14 cellular contexts compared by ENCODE assay signal in genomic region chr2:85319811-85320210, GRCh38. TPM values are rescaled to one million over a fixed set of nuclear protein-coding genes. Genes with fewer than 3 reads are reported as not detected.
DNase-seq lines count a peak whose midpoint lies in the region; ATAC-seq and TF ChIP-seq lines count a peak whose summit lies in the region.
"Had no signal": no experiment of that assay in that cellular context is flagged by ENCODE, and none has a peak within 500 bp of the region (broad histone marks: within the 10 kb centered on the region; RNA-seq: fewer than 3 reads in every experiment).

No MANE protein-coding gene starts in this region.

- peaks cover 70% of the 10 kb centered on the region for H3K4me1 Mint-ChIP-seq in activated naive CD4-positive, alpha-beta T cell treated with anti-CD3 and anti-CD28 coated beads for 36 hours (ENCODE audit: low read depth)
- H3K4me1 Mint-ChIP-seq in T-cell (peaks cover 72 to 77% (median 74%) of the 10 kb centered on the region in 3 donors), neural progenitor cell (peaks cover 1% of the 10 kb centered on the region)
- H3K4me1 Mint-ChIP-seq in stimulated activated naive CD8-positive, alpha-beta T cell treated with anti-CD3 and anti-CD28 coated beads, Interleukin-15, amount 100 ng/mL, for 72 hours: peaks cover 75% of the 10 kb centered on the region

- no peaks in the 10 kb centered on the region for H3F3A ChIP-seq in neural progenitor cell (ENCODE audit: low read depth)

- peaks cover 67% of the 10 kb centered on the region for H3K36me3 Mint-ChIP-seq in activated naive CD4-positive, alpha-beta T cell treated with anti-CD3 and anti-CD28 coated beads for 36 hours (ENCODE audit: low read depth)
- H3K36me3 Mint-ChIP-seq in T-cell (peaks cover 61% of the 10 kb centered on the region), neural progenitor cell (peaks cover 51% of the 10 kb centered on the region)

- no peak for ATAC-seq in T-cell (replicated peaks in 1 of 4)
- ATAC-seq in stimulated activated naive CD8-positive, alpha-beta T cell treated with anti-CD3 and anti-CD28 coated beads, Interleukin-15, amount 100 ng/mL, for 72 hours: no peak
- ATAC-seq: left lung, WTC11 had no signal

- peak overlapping the region; percentile 16 for H3K27ac ChIP-seq in effector memory CD4-positive, alpha-beta T cell (ENCODE audit: insufficient read depth, low read length, poor library complexity, severe bottlenecking)
- no peak overlapping the region for H3K27ac ChIP-seq in neural progenitor cell

- no peak overlapping the region for H3K4me3 ChIP-seq in effector memory CD4-positive, alpha-beta T cell (ENCODE audit: insufficient read depth, low read depth, low read length, poor library complexity, severe bottlenecking)
- no peak overlapping the region for H3K4me3 ChIP-seq in neural progenitor cell
- H3K4me3 ChIP-seq: HAP-1, left lung had no signal

- H3K4me1 ChIP-seq in effector memory CD4-positive, alpha-beta T cell (ENCODE audit: control insufficient read depth, insufficient read depth, low read length, poor library complexity, severe bottlenecking): peaks cover 65% of the 10 kb centered on the region
- peaks cover 1% of the 10 kb centered on the region for H3K4me1 ChIP-seq in neural progenitor cell
- H3K4me1 ChIP-seq: HAP-1 had no signal

- intact Hi-C loops in activated naive CD4-positive, alpha-beta T cell treated with anti-CD3 and anti-CD28 coated beads for 36 hours (cut with micrococcal nuclease): no loop called here

- H4K20me1 ChIP-seq in neural progenitor cell (ENCODE audit: low read depth): peaks cover 15% of the 10 kb centered on the region

- TF ChIP-seq CTCF in neural progenitor cell (IDR thresholded peaks at IDR 0.05): no peak

- POLR2A ChIA-PET in T-cell (lab: Charles Lee): interaction anchor here in 1 of 2 donors (0.5 to 2.3 kb wide), 4 partner anchors 8 to 19 kb away, joined by 3 to 13 read pairs (median 6); partner anchors contain the start of gene TGOLN2

- H3K27me3 ChIP-seq in effector memory CD4-positive, alpha-beta T cell (replicated peaks; ENCODE audit: control insufficient read depth, insufficient read depth, low read length, poor library complexity, severe bottlenecking): no peaks in the 10 kb centered on the region
- no peaks in the 10 kb centered on the region for H3K27me3 ChIP-seq in neural progenitor cell
- H3K27me3 ChIP-seq: left lung had no signal

- no peak overlapping the region for H3K9ac ChIP-seq in neural progenitor cell

- no peaks in the 10 kb centered on the region for H3K9me3 ChIP-seq in effector memory CD4-positive, alpha-beta T cell (ENCODE audit: control insufficient read depth, low read length)
- no peaks in the 10 kb centered on the region for H3K9me3 ChIP-seq in neural progenitor cell (ENCODE audit: low read depth)
- H3K9me3 ChIP-seq: HAP-1, left lung had no signal

- peaks cover 73% of the 10 kb centered on the region for H3K36me3 ChIP-seq in effector memory CD4-positive, alpha-beta T cell (ENCODE audit: control insufficient read depth, insufficient read depth, low read length)
- peaks cover 15% of the 10 kb centered on the region for H3K36me3 ChIP-seq in neural progenitor cell

- H3K79me2 ChIP-seq in neural progenitor cell (ENCODE audit: low read depth): peaks cover 13% of the 10 kb centered on the region

- H3K4me2 ChIP-seq in neural progenitor cell: no peak overlapping the region

- no peaks in the 10 kb centered on the region for H3K27me3 Mint-ChIP-seq in activated naive CD4-positive, alpha-beta T cell treated with anti-CD3 and anti-CD28 coated beads for 36 hours (ENCODE audit: low read depth)
- H3K27me3 Mint-ChIP-seq in T-cell (no peaks in the 10 kb centered on the region), neural progenitor cell (ENCODE audit: insufficient read depth, low read depth) (no peaks in the 10 kb centered on the region)
- no peaks in the 10 kb centered on the region for H3K27me3 Mint-ChIP-seq in stimulated activated naive CD8-positive, alpha-beta T cell treated with anti-CD3 and anti-CD28 coated beads, Interleukin-15, amount 100 ng/mL, for 72 hours

- peak overlapping the region; percentile 3 for H3K4me3 Mint-ChIP-seq in activated naive CD4-positive, alpha-beta T cell treated with anti-CD3 and anti-CD28 coated beads for 36 hours
- H3K4me3 Mint-ChIP-seq in T-cell (peak overlapping the region; percentile 0 to 94 (median 15)), neural progenitor cell (no peak overlapping the region)
- H3K4me3 Mint-ChIP-seq in stimulated activated naive CD8-positive, alpha-beta T cell treated with anti-CD3 and anti-CD28 coated beads, Interleukin-15, amount 100 ng/mL, for 72 hours: peak overlapping the region; percentile 47 to 63
- H3K4me3 Mint-ChIP-seq: WTC11 had no signal

- CTCF ChIA-PET in activated naive CD4-positive, alpha-beta T cell treated with anti-CD3 and anti-CD28 coated beads for 36 hours (lab: Charles Lee): interaction anchor here (0.5 to 4.5 kb wide), 3 partner anchors 19 to 260 kb away, joined by 3 to 30 read pairs (median 4); no protein-coding TSS in a partner anchor
- CTCF ChIA-PET in T-cell (lab: Charles Lee): interaction anchor here (1.0 to 1.7 kb wide), 4 partner anchors 9 to 22 kb away, joined by 3 to 6 read pairs (median 4); no protein-coding TSS in a partner anchor

- DNase-seq in activated naive CD4-positive, alpha-beta T cell treated with anti-CD3 and anti-CD28 coated beads for 36 hours: no peak
- no peak for DNase-seq in activated naive CD4-positive, alpha-beta T cell treated with anti-CD3 and anti-CD28 coated beads, Interleukin-2, amount 50 U/mL, for 16 hours
- no peak for DNase-seq in T-cell
- DNase-seq in effector memory CD4-positive, alpha-beta T cell: no peak
- no peak for DNase-seq in stimulated activated naive CD8-positive, alpha-beta T cell treated with anti-CD3 and anti-CD28 coated beads, Interleukin-15, amount 100 ng/mL, for 72 hours
- no peak for DNase-seq in neural progenitor cell (ENCODE audit: low spot score)
- DNase-seq in medulla oblongata (ENCODE audit: extremely low spot score): no peak
- DNase-seq in stimulated activated CD4-positive, alpha-beta T cell treated with anti-CD3 and anti-CD28 coated beads, Interleukin-4, amount 100 ng/mL, for 24 hours: no peak
- DNase-seq: activated T-cell treated with anti-CD3 and anti-CD28 coated beads for 4 hours, left lung, NCI-H345, RPMI8226 had no signal

- H2AFZ ChIP-seq in neural progenitor cell (replicated peaks): no peak overlapping the region

- no peaks in the 10 kb centered on the region for H3K9me3 Mint-ChIP-seq in activated naive CD4-positive, alpha-beta T cell treated with anti-CD3 and anti-CD28 coated beads for 36 hours
- H3K9me3 Mint-ChIP-seq in T-cell (no peaks in the 10 kb centered on the region), neural progenitor cell (no peaks in the 10 kb centered on the region)
- H3K9me3 Mint-ChIP-seq in stimulated activated naive CD8-positive, alpha-beta T cell treated with anti-CD3 and anti-CD28 coated beads, Interleukin-15, amount 100 ng/mL, for 72 hours: no peaks in the 10 kb centered on the region
- H3K9me3 Mint-ChIP-seq: WTC11 had no signal

- H3K27ac Mint-ChIP-seq in activated naive CD4-positive, alpha-beta T cell treated with anti-CD3 and anti-CD28 coated beads for 36 hours: peak overlapping the region; percentile 87
- H3K27ac Mint-ChIP-seq in T-cell (peak overlapping the region; percentile 27 to 100), neural progenitor cell (no peak overlapping the region)
- H3K27ac Mint-ChIP-seq in stimulated activated naive CD8-positive, alpha-beta T cell treated with anti-CD3 and anti-CD28 coated beads, Interleukin-15, amount 100 ng/mL, for 72 hours: peak overlapping the region; percentile 10 to 55
- H3K27ac Mint-ChIP-seq: WTC11 had no signal

RNA-seq across cellular contexts. Expression of gene TGOLN2, which starts 8.0 kb away (rescaled TPM):
- total RNA-seq in activated naive CD4-positive, alpha-beta T cell treated with anti-CD3 and anti-CD28 coated beads for 36 hours: 10 to 100 TPM; 82.5 to 85.4 TPM
- 100 to 1,000 TPM; 142 to 175 (median 161) TPM for total RNA-seq in T-cell
- total RNA-seq in neural progenitor cell (ENCODE audit: low replicate concordance): 28.5 and 31.9 TPM in 2 replicates

RNA-seq across cellular contexts. Expression of gene RETSAT, which starts 34.5 kb away (rescaled TPM):
- total RNA-seq in activated naive CD4-positive, alpha-beta T cell treated with anti-CD3 and anti-CD28 coated beads for 36 hours: 10 to 100 TPM; 19.7 to 24.5 TPM
- total RNA-seq in T-cell (10 to 100 TPM; 24.2 to 36.3 (median 26.5) TPM), neural progenitor cell (ENCODE audit: low replicate concordance) (13.3 and 19.0 TPM in 2 replicates)

RNA-seq across cellular contexts. Expression of gene ELMOD3, which starts 34.8 kb away (rescaled TPM):
- 10 to 100 TPM; 14.8 to 15.4 TPM for total RNA-seq in activated naive CD4-positive, alpha-beta T cell treated with anti-CD3 and anti-CD28 coated beads for 36 hours
- total RNA-seq in T-cell: 10 to 100 TPM; 18.8 to 30.9 (median 25.2) TPM
- total RNA-seq in neural progenitor cell (ENCODE audit: low replicate concordance): 21.5 and 28.1 TPM in 2 replicates
